11 cellular contexts compared by ENCODE assay signal in genomic region chr16:18932243-18932997, GRCh38. TPM values are rescaled to one million over a fixed set of nuclear protein-coding genes. Genes with fewer than 3 reads are reported as not detected.
DNase-seq lines count a peak whose midpoint lies in the region; ATAC-seq and TF ChIP-seq lines count a peak whose summit lies in the region.
"Had no signal": no experiment of that assay in that cellular context is flagged by ENCODE, and none has a peak within 500 bp of the region (broad histone marks: within the 10 kb centered on the region; RNA-seq: fewer than 3 reads in every experiment).

No MANE protein-coding gene starts in this region.

- POLR2A ChIA-PET in SK-N-SH (lab: Yijun Ruan, JAX): interaction anchor here (0.8 kb wide), 1 partner anchor 131 kb away, joined by 4 read pairs; the partner anchor contains the start of gene ARL6IP1

- H3K9ac ChIP-seq in SK-N-SH (no peak overlapping the region), Karpas-422 (ENCODE audit: low read length) (no peak overlapping the region)

- no peaks in the 10 kb centered on the region for H3K9me3 ChIP-seq in DOHH2 (ENCODE audit: control insufficient read depth, insufficient read depth, low read length)
- H3K9me3 ChIP-seq in SK-N-SH: no peaks in the 10 kb centered on the region
- no peaks in the 10 kb centered on the region for H3K9me3 ChIP-seq in psoas muscle
- H3K9me3 ChIP-seq in Karpas-422 (ENCODE audit: low read length): no peaks in the 10 kb centered on the region
- H3K9me3 ChIP-seq: Caco-2 had no signal

- ATAC-seq in psoas muscle: peak; percentile 56 to 86 (median 75)
- ATAC-seq in GM21786 (IDR thresholded peaks at IDR 0.05; ENCODE audit: unreplicated experiment): no peak
- ATAC-seq: natural killer cell had no signal

- H3K36me3 ChIP-seq in DOHH2 (ENCODE audit: control insufficient read depth, low read length): no peaks in the 10 kb centered on the region
- H3K36me3 ChIP-seq in SK-N-SH (replicated peaks in 1 of 2; ENCODE audit: control insufficient read depth in 1 of 2, insufficient read depth in 2 of 2, low read length in 1 of 2): no peaks in the 10 kb centered on the region
- no peaks in the 10 kb centered on the region for H3K36me3 ChIP-seq in psoas muscle (ENCODE audit: insufficient read depth in 1 of 2, low read depth in 1 of 2)
- no peaks in the 10 kb centered on the region for H3K36me3 ChIP-seq in Karpas-422 (ENCODE audit: insufficient read depth, low read length)

- no peak for TF ChIP-seq CTCF in DOHH2 (IDR thresholded peaks at IDR 0.05; ENCODE audit: low read depth, low read length, poor library complexity, severe bottlenecking)
- no peak for TF ChIP-seq CTCF in SK-N-SH (IDR thresholded peaks at IDR 0.05)
- no peak for TF ChIP-seq CTCF in fibroblast of mammary gland (conservative IDR thresholded peaks at IDR 0.05; ENCODE audit: control insufficient read depth, insufficient read depth, low read depth, low read length)
- no peak for TF ChIP-seq CTCF in psoas muscle (IDR thresholded peaks at IDR 0.05)

- DNase-seq in SK-N-SH: no peak
- peak; percentile 60 for DNase-seq in fibroblast of mammary gland (ENCODE audit: low read depth)
- DNase-seq in psoas muscle: no peak
- DNase-seq in NOMO-1 treated with dmso at 0.1 percent for 144 hours (lab: John Stamatoyannopoulos, UW; ENCODE audit: unreplicated experiment): no peak
- DNase-seq in GF-D8 (lab: John Stamatoyannopoulos, UW): no peak
- no peak for DNase-seq in Karpas-422
- DNase-seq: Caco-2; natural killer cell; stimulated activated CD4-positive, alpha-beta T cell treated with anti-CD3 and anti-CD28 coated beads, Interleukin-1b, Interleukin-23, amount 100 ng/mL, for 48 hours had no signal

- peaks cover 19% of the 10 kb centered on the region for H3K4me1 ChIP-seq in DOHH2 (ENCODE audit: control insufficient read depth, low read length)
- no peaks in the 10 kb centered on the region for H3K4me1 ChIP-seq in SK-N-SH (ENCODE audit: control insufficient read depth in 1 of 2, insufficient read depth in 2 of 2, low read depth in 1 of 2, low read length in 1 of 2)
- H3K4me1 ChIP-seq in psoas muscle: peaks cover 15% of the 10 kb centered on the region
- peaks cover 9% of the 10 kb centered on the region for H3K4me1 ChIP-seq in Karpas-422 (ENCODE audit: low read length)

- peak overlapping the region; percentile 16; the same call in 1 of the 2 replicates for H2AFZ ChIP-seq in SK-N-SH (ENCODE audit: low read depth)
- no peak overlapping the region for H2AFZ ChIP-seq in Karpas-422 (ENCODE audit: low read length)

- H3K79me2 ChIP-seq in DOHH2 (ENCODE audit: control insufficient read depth, low read length): peaks cover 3% of the 10 kb centered on the region; the same call in 1 of the 2 replicates
- H3K79me2 ChIP-seq in SK-N-SH (ENCODE audit: insufficient read depth): no peaks in the 10 kb centered on the region
- H3K79me2 ChIP-seq in Karpas-422 (ENCODE audit: low read length): no peaks in the 10 kb centered on the region

- CTCF ChIA-PET in SK-N-SH (lab: Yijun Ruan, JAX): no interaction called here

- H3K4me2 ChIP-seq in DOHH2 (ENCODE audit: low read length): 0 out of 2 replicates have a peak overlapping the region, but pooled peaks have one; percentile 38
- peak overlapping the region; percentile 21; the same call in 1 of the 2 replicates for H3K4me2 ChIP-seq in SK-N-SH
- no peak overlapping the region for H3K4me2 ChIP-seq in Karpas-422 (ENCODE audit: low read depth, low read length, poor library complexity, severe bottlenecking)

- WGBS in SK-N-SH (ENCODE audit: low lambda C conversion rate): 53% methylated on average over 5 of the region's 5 CpGs
- WGBS in psoas muscle, 3 donors: 17 to 37% (median 21%) methylated on average over 5 of the region's 5 CpGs

- H3K4me3 ChIP-seq in DOHH2 (ENCODE audit: low read length) (no peak overlapping the region), SK-N-SH (ENCODE audit: low read depth in 2 of 2, low read length in 1 of 2) (peak overlapping the region in 1 of 2 experiments; percentile 2; a peak in 1 of 4 replicates), fibroblast of mammary gland (ENCODE audit: control insufficient read depth, low read depth, low read length) (no peak overlapping the region), psoas muscle (peak overlapping the region; percentile 37), Karpas-422 (ENCODE audit: low read length) (no peak overlapping the region)

- H3K9me2 ChIP-seq in DOHH2 (replicated peaks; ENCODE audit: control insufficient read depth, low read length) (no peaks in the 10 kb centered on the region), SK-N-SH (no peaks in the 10 kb centered on the region), Karpas-422 (replicated peaks; ENCODE audit: insufficient read depth, low read length) (no peaks in the 10 kb centered on the region)

- H4K20me1 ChIP-seq in DOHH2 (ENCODE audit: control insufficient read depth, insufficient read depth, low read depth, low read length): no peaks in the 10 kb centered on the region
- H4K20me1 ChIP-seq in SK-N-SH (ENCODE audit: insufficient read depth): no peaks in the 10 kb centered on the region
- no peaks in the 10 kb centered on the region for H4K20me1 ChIP-seq in Karpas-422 (ENCODE audit: insufficient read depth, low read depth, low read length)

- intact Hi-C loops in psoas muscle (cut with DNase I): loop anchor here in 1 of 2 donors (2.0 kb wide), 1 partner anchor 24 kb away; no protein-coding TSS in a partner anchor

- no peak for TF ChIP-seq EP300 in SK-N-SH (IDR thresholded peaks at IDR 0.05; ENCODE audit: borderline replicate concordance in 1 of 2, low read depth in 1 of 2, low read length in 1 of 2)

- H3K27ac ChIP-seq in DOHH2 (ENCODE audit: low read depth, low read length): no peak overlapping the region
- peak overlapping the region in 1 of 2 experiments; percentile 42; a peak in 2 of 4 replicates for H3K27ac ChIP-seq in SK-N-SH (ENCODE audit: low read depth in 2 of 2, low read length in 1 of 2)
- peak overlapping the region; percentile 94 for H3K27ac ChIP-seq in psoas muscle
- no peak overlapping the region for H3K27ac ChIP-seq in Karpas-422 (ENCODE audit: low read length)

- no peaks in the 10 kb centered on the region for H3K27me3 ChIP-seq in DOHH2 (ENCODE audit: control insufficient read depth, low read length)
- no peaks in the 10 kb centered on the region for H3K27me3 ChIP-seq in SK-N-SH (ENCODE audit: insufficient read depth)
- no peaks in the 10 kb centered on the region for H3K27me3 ChIP-seq in psoas muscle (ENCODE audit: insufficient read depth in 3 of 3, low read length in 2 of 3)
- no peaks in the 10 kb centered on the region for H3K27me3 ChIP-seq in Karpas-422 (ENCODE audit: low read length)

- no peaks in the 10 kb centered on the region for H3F3A ChIP-seq in DOHH2 (ENCODE audit: control insufficient read depth, insufficient read depth)
- H3F3A ChIP-seq in SK-N-SH (replicated peaks; ENCODE audit: insufficient read depth): peaks cover 11% of the 10 kb centered on the region

- TF ChIP-seq RAD21 in SK-N-SH (IDR thresholded peaks at IDR 0.05; ENCODE audit: low read length): no peak

TF ChIP-seq in SK-N-SH, 30 proteins besides CTCF, POLR2A, EP300 and RAD21:
- TF ChIP-seq TEAD4 (IDR thresholded peaks at IDR 0.05; ENCODE audit: borderline replicate concordance, insufficient read depth): 0 out of 2 replicates have a peak, but pooled peaks have one; percentile 19
- TF ChIP-seq CHD2 (IDR thresholded peaks at IDR 0.05; ENCODE audit: low read length, partially characterized antibody): no peak

RNA-seq across cellular contexts. Expression of gene SMG1, which starts 6.2 kb away (rescaled TPM):
- polyA plus RNA-seq in SK-N-SH (2012; rRNA removed) (11.2 and 14.8 TPM in 2 replicates), psoas muscle (10 to 100 TPM; 12.1 to 42.6 (median 27.0) TPM)
- polyA plus RNA-seq in SK-N-SH (2012; cell fraction: cytosol; rRNA removed): 11.7 and 12.4 TPM in 2 replicates
- polyA plus RNA-seq in SK-N-SH (2012; cell fraction: nucleus; rRNA removed): 16.9 and 32.5 TPM in 2 replicates
- 100 to 1,000 TPM in 2 of 4 donors, 10 to 100 TPM in 2; 66.1 to 160 (median 107) TPM for total RNA-seq in psoas muscle
- total RNA-seq in Karpas-422 (2014; rRNA removed; shearing (Covaris generic); ENCODE audit: low replicate concordance): 63.1 and 91.0 TPM in 2 replicates

RNA-seq across cellular contexts. Expression of gene TMC7, which starts 51.3 kb away (rescaled TPM):
- polyA plus RNA-seq in SK-N-SH (2012; rRNA removed): 0.66 and 0.93 TPM in 2 replicates
- 0.70 and 0.90 TPM in 2 replicates for polyA plus RNA-seq in SK-N-SH (2012; cell fraction: cytosol; rRNA removed)
- 1.5 and 1.7 TPM in 2 replicates for polyA plus RNA-seq in SK-N-SH (2012; cell fraction: nucleus; rRNA removed)
- 1 to 10 TPM in 2 of 4 donors, under 1 TPM in 2; 0.32 to 1.8 (median 0.85) TPM for total RNA-seq in psoas muscle
- polyA plus RNA-seq in psoas muscle: under 1 TPM; 0.46 to 0.77 (median 0.53) TPM
- not detected in 2 replicates for total RNA-seq in Karpas-422 (2014; rRNA removed; shearing (Covaris generic); ENCODE audit: low replicate concordance)
- total RNA-seq: natural killer cell had no signal
